Comparison of ENCODE assay signal across 8 cellular contexts in the genomic region with DNA sequence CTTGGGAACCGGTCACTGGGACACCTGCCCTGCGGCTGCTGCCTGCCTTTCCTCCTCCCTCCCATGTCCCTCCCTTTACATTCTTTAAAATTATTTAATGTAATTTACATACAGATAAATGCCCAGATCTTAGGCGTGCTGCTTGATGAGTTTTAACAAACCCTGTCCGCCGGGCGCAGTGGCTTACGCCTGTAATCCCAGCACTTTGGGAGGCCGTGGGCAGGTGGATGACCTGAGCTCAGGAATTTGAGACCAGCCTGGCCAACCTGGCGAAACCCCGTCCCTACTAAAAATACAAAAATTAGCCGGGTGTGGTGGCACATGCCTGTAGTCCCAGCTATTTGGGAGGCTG. TPM values are rescaled to one million over a fixed set of nuclear protein-coding genes. Genes with fewer than 3 reads are reported as not detected.
DNase-seq lines count a peak whose midpoint lies in the region; ATAC-seq and TF ChIP-seq lines count a peak whose summit lies in the region.
"Not testable (repeated sequence)": the region's sequence is repeated elsewhere in the genome, so short reads cannot be mapped to it uniquely, and the experiment has no call there.

No MANE protein-coding gene starts in this region.

- not testable (repeated sequence) for ATAC-seq in GM23338; activated T-cell treated with anti-CD3 and anti-CD28 coated beads, Interleukin-2, amount 50 U/mL, for 72 hours (replicated peaks in 1 of 2); right cardiac atrium

- H4K20me1 ChIP-seq in GM23338 (replicated peaks; ENCODE audit: insufficient read depth) = not testable (repeated sequence)

- H3K4me3 ChIP-seq in GM23338 (peak overlapping the region; percentile 89), Peyer's patch (peak overlapping the region; percentile 70 to 95 (median 82)), colonic mucosa (peak overlapping the region; percentile 97), right cardiac atrium (ENCODE audit: low read length) (peak overlapping the region; percentile 86), spleen (peak overlapping the region; percentile 61 to 98 (median 90))

- H3K9ac ChIP-seq in colonic mucosa (ENCODE audit: low read depth in 2 of 2, low read length in 2 of 2) = peak overlapping the region; percentile 87 to 97

- H3F3A ChIP-seq in GM23338 (replicated peaks; ENCODE audit: low read depth) = peaks cover 15% of the 10 kb centered on the region; the same call in 1 of the 2 replicates

- peak overlapping the region; percentile 93; the same call in 2 of the 3 replicates for H3K4me3 Mint-ChIP-seq in GM23338
- peak overlapping the region; percentile 89 to 93 for H3K4me3 Mint-ChIP-seq in activated T-cell treated with anti-CD3 and anti-CD28 coated beads, Interleukin-2, amount 50 U/mL, for 72 hours
- peak overlapping the region; percentile 91 for H3K4me3 Mint-ChIP-seq in nephron progenitor cell

- WGBS in right cardiac atrium = 49% methylated on average over 11 of the region's 11 CpGs
- WGBS in spleen, 5 donors = 39 to 50% (median 50%) methylated on average over 11 of the region's 11 CpGs

- TF ChIP-seq POLR2A in Peyer's patch (IDR thresholded peaks at IDR 0.05); spleen (IDR thresholded peaks at IDR 0.05): not testable (repeated sequence)

- peak; percentile 51 for TF ChIP-seq CTCF in 22Rv1 (IDR thresholded peaks at IDR 0.05)
- TF ChIP-seq CTCF in GM23338 (conservative IDR thresholded peaks at IDR 0.05; ENCODE audit: low read depth in 2 of 2); Peyer's patch (IDR thresholded peaks at IDR 0.05); colonic mucosa (IDR thresholded peaks at IDR 0.05): not testable (repeated sequence)
- peak; percentile 19 for TF ChIP-seq CTCF in nephron progenitor cell (IDR thresholded peaks at IDR 0.05)
- TF ChIP-seq CTCF in spleen (IDR thresholded peaks at IDR 0.05 in 8 of 11, conservative IDR thresholded peaks at IDR 0.05 in 3 of 11) = peak in 5 of 11 experiments; percentile 2 to 60 (median 8)

- H3K27ac Mint-ChIP-seq in GM23338; activated T-cell treated with anti-CD3 and anti-CD28 coated beads, Interleukin-2, amount 50 U/mL, for 72 hours; nephron progenitor cell: not testable (repeated sequence)

- H3K4me1 Mint-ChIP-seq in GM23338 (peaks cover 26% of the 10 kb centered on the region), nephron progenitor cell (peaks cover 30% of the 10 kb centered on the region)
- H3K4me1 Mint-ChIP-seq in activated T-cell treated with anti-CD3 and anti-CD28 coated beads, Interleukin-2, amount 50 U/mL, for 72 hours (ENCODE audit: low read depth) = peaks cover 34% of the 10 kb centered on the region

- not testable (repeated sequence) for H3K27me3 ChIP-seq in GM23338 (ENCODE audit: insufficient read depth); Peyer's patch; colonic mucosa; right cardiac atrium (ENCODE audit: control insufficient read depth, insufficient read depth); spleen (replicated peaks in 1 of 7)

- peaks cover 46% of the 10 kb centered on the region for H3K36me3 Mint-ChIP-seq in GM23338 (ENCODE audit: low read depth)
- peaks cover 8 to 11% of the 10 kb centered on the region in 2 donors for H3K36me3 Mint-ChIP-seq in activated T-cell treated with anti-CD3 and anti-CD28 coated beads, Interleukin-2, amount 50 U/mL, for 72 hours (ENCODE audit: insufficient read depth in 2 of 2)
- peaks cover 30% of the 10 kb centered on the region for H3K36me3 Mint-ChIP-seq in nephron progenitor cell (ENCODE audit: low read depth)

- H3K27ac ChIP-seq in 22Rv1; GM23338 (ENCODE audit: low read depth); colonic mucosa; right cardiac atrium (ENCODE audit: low read length): not testable (repeated sequence)
- peak overlapping the region in 3 of 4 donors; percentile 78 to 94 (median 92) for H3K27ac ChIP-seq in Peyer's patch
- H3K27ac ChIP-seq in spleen = peak overlapping the region in 7 of 8 donors; percentile 82 to 92 (median 91)

- DNase-seq in GM23338 (ENCODE audit: low spot score); Peyer's patch; activated T-cell treated with anti-CD3 and anti-CD28 coated beads, Interleukin-2, amount 50 U/mL, for 72 hours; colonic mucosa; right cardiac atrium; nephron progenitor cell; spleen: not testable (repeated sequence)

- H3K36me3 ChIP-seq in GM23338 (ENCODE audit: insufficient read depth) = peaks cover 15% of the 10 kb centered on the region
- H3K36me3 ChIP-seq in Peyer's patch = peaks cover 0 to 20% (median 0%) of the 10 kb centered on the region in 3 donors
- not testable (repeated sequence) for H3K36me3 ChIP-seq in colonic mucosa
- H3K36me3 ChIP-seq in spleen = peaks cover 0 to 36% (median 26%) of the 10 kb centered on the region in 6 donors

- H3K4me1 ChIP-seq in GM23338 (ENCODE audit: insufficient read depth) = peaks cover 13% of the 10 kb centered on the region
- not testable (repeated sequence) for H3K4me1 ChIP-seq in Peyer's patch; colonic mucosa; right cardiac atrium (ENCODE audit: control insufficient read depth, insufficient read depth, low read length)
- peaks cover 0 to 36% (median 22%) of the 10 kb centered on the region in 6 donors for H3K4me1 ChIP-seq in spleen

- H3K9me3 ChIP-seq in Peyer's patch; colonic mucosa; right cardiac atrium (ENCODE audit: control insufficient read depth, low read length); spleen: not testable (repeated sequence)

- peak overlapping the region; percentile 79 for H3K4me2 ChIP-seq in GM23338

- H3K79me2 ChIP-seq in GM23338 (replicated peaks; ENCODE audit: insufficient read depth) = not testable (repeated sequence)

- not testable (repeated sequence) for H2AFZ ChIP-seq in GM23338

- intact Hi-C loops in colonic mucosa (cut with DNase I) = loop anchor here (5.0 kb wide), 2 partner anchors 345 to 390 kb away; no protein-coding TSS in a partner anchor
- intact Hi-C loops in right cardiac atrium (cut with DNase I) = loop anchor here in 2 of 4 donors (5.0 to 10.0 kb wide), 2 partner anchors 343 to 345 kb away; no protein-coding TSS in a partner anchor
- intact Hi-C loops in spleen (cut with DNase I; ENCODE audit: low total_unique reads) = loop anchor here (5.0 to 10.0 kb wide), 2 partner anchors 390 to 577 kb away; no protein-coding TSS in a partner anchor

- not testable (repeated sequence) for H3K9me2 ChIP-seq in GM23338 (ENCODE audit: insufficient read depth)

- peaks cover 18% of the 10 kb centered on the region for H3K27me3 Mint-ChIP-seq in GM23338 (ENCODE audit: insufficient read depth, low read depth, poor library complexity)
- not testable (repeated sequence) for H3K27me3 Mint-ChIP-seq in activated T-cell treated with anti-CD3 and anti-CD28 coated beads, Interleukin-2, amount 50 U/mL, for 72 hours (ENCODE audit: low read depth); nephron progenitor cell (ENCODE audit: low read depth, poor library complexity)

- peaks cover 17% of the 10 kb centered on the region for H3K9me3 Mint-ChIP-seq in GM23338
- H3K9me3 Mint-ChIP-seq in activated T-cell treated with anti-CD3 and anti-CD28 coated beads, Interleukin-2, amount 50 U/mL, for 72 hours; nephron progenitor cell: not testable (repeated sequence)

RNA-seq across cellular contexts. Expression of a gene that starts 0.3 kb away (rescaled TPM):
- 115 and 122 TPM in 2 replicates for total RNA-seq in GM23338 (2014; rRNA removed; shearing (Covaris generic))
- polyA plus RNA-seq in GM23338 (2016; fragmentation: Nextera tagmentation; extraction: Ambion mirVana) (133 and 150 TPM in 2 replicates), right cardiac atrium (17.2 TPM), spleen (10 to 100 TPM; 32.4 to 39.4 (median 36.9) TPM)
- total RNA-seq in Peyer's patch (10 to 100 TPM; 34.5 to 39.9 (median 38.9) TPM), colonic mucosa (10 to 100 TPM; 44.0 to 48.4 TPM), right cardiac atrium (10 to 100 TPM; 18.8 to 26.0 (median 22.1) TPM), spleen (10 to 100 TPM; 21.0 to 34.0 (median 24.0) TPM)
- total RNA-seq in activated T-cell treated with anti-CD3 and anti-CD28 coated beads, Interleukin-2, amount 50 U/mL, for 72 hours = 10 to 100 TPM; 60.3 to 62.9 TPM

RNA-seq across cellular contexts. Expression of a gene that starts 8.6 kb away (rescaled TPM):
- 275 and 450 TPM in 2 replicates for total RNA-seq in GM23338 (2014; rRNA removed; shearing (Covaris generic))
- polyA plus RNA-seq in GM23338 (2016; fragmentation: Nextera tagmentation; extraction: Ambion mirVana) = 1,584 and 1,653 TPM in 2 replicates
- 100 to 1,000 TPM in 1 of 4 donors, 10 to 100 TPM in 3; 36.1 to 135 (median 57.8) TPM for total RNA-seq in Peyer's patch
- total RNA-seq in activated T-cell treated with anti-CD3 and anti-CD28 coated beads, Interleukin-2, amount 50 U/mL, for 72 hours = 100 to 1,000 TPM; 213 to 247 TPM
- total RNA-seq in colonic mucosa = 100 to 1,000 TPM; 123 to 231 TPM
- 100 to 1,000 TPM in 3 of 4 donors, 10 to 100 TPM in 1; 87.9 to 144 (median 120) TPM for total RNA-seq in right cardiac atrium
- polyA plus RNA-seq in right cardiac atrium = 168 TPM
- 100 to 1,000 TPM in 2 of 7 donors, 10 to 100 TPM in 5; 75.5 to 134 (median 96.8) TPM for total RNA-seq in spleen
- polyA plus RNA-seq in spleen = 100 to 1,000 TPM; 165 to 236 (median 173) TPM

RNA-seq across cellular contexts. Expression of a gene that starts 44.2 kb away (rescaled TPM):
- 37.0 and 39.4 TPM in 2 replicates for total RNA-seq in GM23338 (2014; rRNA removed; shearing (Covaris generic))
- 18.6 and 19.3 TPM in 2 replicates for polyA plus RNA-seq in GM23338 (2016; fragmentation: Nextera tagmentation; extraction: Ambion mirVana)
- total RNA-seq in Peyer's patch = 10 to 100 TPM in 3 of 4 donors, 1 to 10 TPM in 1; 5.8 to 41.3 (median 33.3) TPM
- 10 to 100 TPM; 16.7 to 18.5 TPM for total RNA-seq in activated T-cell treated with anti-CD3 and anti-CD28 coated beads, Interleukin-2, amount 50 U/mL, for 72 hours
- total RNA-seq in colonic mucosa = 10 to 100 TPM; 39.4 to 62.7 TPM
- total RNA-seq in right cardiac atrium = 10 to 100 TPM; 62.6 to 84.5 (median 76.0) TPM
- 25.2 TPM for polyA plus RNA-seq in right cardiac atrium
- total RNA-seq in spleen = 10 to 100 TPM; 19.4 to 54.3 (median 35.8) TPM
- polyA plus RNA-seq in spleen = 1 to 10 TPM; 2.4 to 4.7 (median 4.6) TPM

RNA-seq across cellular contexts. Expression of a gene that starts 53.7 kb away (rescaled TPM):
- 126 and 179 TPM in 2 replicates for total RNA-seq in GM23338 (2014; rRNA removed; shearing (Covaris generic))
- 101 and 130 TPM in 2 replicates for polyA plus RNA-seq in GM23338 (2016; fragmentation: Nextera tagmentation; extraction: Ambion mirVana)
- total RNA-seq in Peyer's patch = 100 to 1,000 TPM; 132 to 229 (median 175) TPM
- total RNA-seq in activated T-cell treated with anti-CD3 and anti-CD28 coated beads, Interleukin-2, amount 50 U/mL, for 72 hours = 100 to 1,000 TPM; 113 to 119 TPM
- total RNA-seq in colonic mucosa = 10 to 100 TPM; 86.8 to 89.2 TPM
- total RNA-seq in right cardiac atrium = 10 to 100 TPM; 47.5 to 62.9 (median 56.6) TPM
- polyA plus RNA-seq in right cardiac atrium = 41.1 TPM
- total RNA-seq in spleen = 100 to 1,000 TPM; 109 to 175 (median 129) TPM
- polyA plus RNA-seq in spleen = 10 to 100 TPM; 72.5 to 87.1 (median 82.8) TPM
